In the genomic region with DNA sequence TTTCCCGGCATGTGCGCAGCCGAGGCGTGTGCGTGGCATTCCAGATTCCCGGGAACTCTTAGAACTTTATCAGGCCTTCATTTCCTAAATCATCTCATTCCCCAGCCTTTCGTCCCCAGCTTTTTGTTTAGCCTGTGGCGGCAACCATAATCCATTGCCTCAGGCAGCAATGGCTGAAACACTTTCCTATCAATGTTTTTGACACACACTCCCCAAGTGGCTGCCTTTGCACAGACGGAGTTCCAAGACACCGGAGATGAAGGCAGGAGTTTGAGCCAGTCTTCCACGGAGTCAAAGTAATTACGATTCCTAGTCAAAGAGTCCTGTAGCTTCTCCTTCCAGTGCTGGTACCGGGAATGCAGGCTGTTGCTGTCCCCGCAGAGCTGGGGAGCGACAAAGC, we compare ENCODE assay signal across 16 cellular contexts.
A peak's percentile ranks its signal among the peaks of the same experiment; 100 is the strongest.
DNase-seq lines count a peak whose midpoint lies in the region; ATAC-seq and TF ChIP-seq lines count a peak whose summit lies in the region.
"Had no signal": no experiment of that assay in that cellular context is flagged by ENCODE, and none has a peak within 500 bp of the region (broad histone marks: within the 10 kb centered on the region; RNA-seq: fewer than 3 reads in every experiment).

No MANE protein-coding gene starts in this region.

- peaks cover 0 to 11% (median 0%) of the 10 kb centered on the region in 7 donors for H3K27me3 ChIP-seq in spleen (replicated peaks in 1 of 7)

- CTCF ChIA-PET in activated CD4-positive, alpha-beta T cell treated with anti-CD3 and anti-CD28 coated beads for 36 hours (lab: Charles Lee): interaction anchor here (0.8 kb wide), 1 partner anchor 22 kb away, joined by 3 read pairs; no protein-coding TSS in a partner anchor

- H3K4me3 Mint-ChIP-seq in activated CD4-positive, alpha-beta T cell treated with anti-CD3 and anti-CD28 coated beads for 36 hours: no peak overlapping the region
- H3K4me3 Mint-ChIP-seq in endothelial cell (ENCODE audit: unreplicated experiment): no peak overlapping the region
- H3K4me3 Mint-ChIP-seq: CD4-positive, alpha-beta T cell; HFFc6 had no signal

- ATAC-seq in activated CD4-positive, alpha-beta T cell treated with anti-CD3 and anti-CD28 coated beads for 36 hours: no peak
- no peak for ATAC-seq in left ventricle myocardium superior
- no peak for ATAC-seq in GM19328 (IDR thresholded peaks at IDR 0.05; ENCODE audit: unreplicated experiment)
- ATAC-seq: A549, HCT116 had no signal

- H3K4me3 ChIP-seq in spleen: no peak overlapping the region
- H3K4me3 ChIP-seq: A549, GM23248 had no signal

- no peaks in the 10 kb centered on the region for H3K36me3 ChIP-seq in spleen

- no peak for TF ChIP-seq CTCF in spleen (IDR thresholded peaks at IDR 0.05 in 8 of 11, conservative IDR thresholded peaks at IDR 0.05 in 3 of 11)
- TF ChIP-seq CTCF in endothelial cell (IDR thresholded peaks at IDR 0.05; ENCODE audit: unreplicated experiment): no peak

- POLR2A ChIA-PET in activated CD4-positive, alpha-beta T cell treated with anti-CD3 and anti-CD28 coated beads for 36 hours (lab: Charles Lee): no interaction called here

- DNase-seq in activated CD4-positive, alpha-beta T cell treated with anti-CD3 and anti-CD28 coated beads for 36 hours: peak; percentile 1
- no peak for DNase-seq in activated CD4-positive, alpha-beta T cell treated with anti-CD3 and anti-CD28 coated beads, Interleukin-2, amount 50 U/mL, for 1 hour
- peak; percentile 7 for DNase-seq in left ventricle myocardium superior
- no peak for DNase-seq in cardiac septum (ENCODE audit: low spot score)
- DNase-seq in spleen: peak; percentile 31
- DNase-seq in endothelial cell (ENCODE audit: low spot score): no peak
- DNase-seq: AML-193, Caco-2, GM23248, HFFc6 had no signal

- H3K27me3 Mint-ChIP-seq in activated CD4-positive, alpha-beta T cell treated with anti-CD3 and anti-CD28 coated beads for 36 hours: peaks cover 2% of the 10 kb centered on the region
- peaks cover 2% of the 10 kb centered on the region for H3K27me3 Mint-ChIP-seq in endothelial cell (ENCODE audit: unreplicated experiment)

- intact Hi-C loops in activated CD4-positive, alpha-beta T cell treated with anti-CD3 and anti-CD28 coated beads for 36 hours (cut with DNase I, micrococcal nuclease): no loop called here
- intact Hi-C loops in left ventricle myocardium superior (cut with micrococcal nuclease): no loop called here
- intact Hi-C loops in cardiac septum (cut with DNase I): no loop called here
- intact Hi-C loops in spleen (cut with DNase I; ENCODE audit: low total_unique reads): no loop called here

- 91 to 98% (median 94%) methylated on average over 14 to 15 of the region's 15 CpGs for WGBS in spleen, 5 donors

- peaks cover 7% of the 10 kb centered on the region for H3K9me3 Mint-ChIP-seq in activated CD4-positive, alpha-beta T cell treated with anti-CD3 and anti-CD28 coated beads for 36 hours (ENCODE audit: low read depth)
- no peaks in the 10 kb centered on the region for H3K9me3 Mint-ChIP-seq in endothelial cell (ENCODE audit: unreplicated experiment)

- no peaks in the 10 kb centered on the region for H3K4me1 ChIP-seq in spleen
- H3K4me1 ChIP-seq: A549, Caco-2 had no signal

- no peak overlapping the region for H3K27ac Mint-ChIP-seq in activated CD4-positive, alpha-beta T cell treated with anti-CD3 and anti-CD28 coated beads for 36 hours
- no peak overlapping the region for H3K27ac Mint-ChIP-seq in endothelial cell (ENCODE audit: unreplicated experiment)
- H3K27ac Mint-ChIP-seq: CD4-positive, alpha-beta T cell; HFFc6 had no signal

- H3K36me3 Mint-ChIP-seq in activated CD4-positive, alpha-beta T cell treated with anti-CD3 and anti-CD28 coated beads for 36 hours (ENCODE audit: low read depth): no peaks in the 10 kb centered on the region
- H3K36me3 Mint-ChIP-seq in endothelial cell (ENCODE audit: low read depth, unreplicated experiment): no peaks in the 10 kb centered on the region

- no peak overlapping the region for H3K27ac ChIP-seq in spleen
- H3K27ac ChIP-seq: 22Rv1, A549, C4-2B, GM23248 had no signal

- no peak for TF ChIP-seq POLR2A in spleen (IDR thresholded peaks at IDR 0.05)

- H3K4me1 Mint-ChIP-seq in activated CD4-positive, alpha-beta T cell treated with anti-CD3 and anti-CD28 coated beads for 36 hours: no peaks in the 10 kb centered on the region
- no peaks in the 10 kb centered on the region for H3K4me1 Mint-ChIP-seq in endothelial cell (ENCODE audit: unreplicated experiment)

- H3K9me3 ChIP-seq in spleen: peaks cover 0 to 35% (median 24%) of the 10 kb centered on the region in 8 donors
- H3K9me3 ChIP-seq: Caco-2 had no signal

Comparison
In these comparisons a context has a peak if more than half of its experiments do, and no peak if none do; other contexts are left out.
1. DNase-seq: peak in activated CD4-positive, alpha-beta T cell treated with anti-CD3 and anti-CD28 coated beads for 36 hours (single experiment), left ventricle myocardium superior (single experiment) and spleen (single experiment); none in activated CD4-positive, alpha-beta T cell treated with anti-CD3 and anti-CD28 coated beads, Interleukin-2, amount 50 U/mL, for 1 hour (single experiment), cardiac septum (single experiment) and endothelial cell (single experiment).